In the genomic region with DNA sequence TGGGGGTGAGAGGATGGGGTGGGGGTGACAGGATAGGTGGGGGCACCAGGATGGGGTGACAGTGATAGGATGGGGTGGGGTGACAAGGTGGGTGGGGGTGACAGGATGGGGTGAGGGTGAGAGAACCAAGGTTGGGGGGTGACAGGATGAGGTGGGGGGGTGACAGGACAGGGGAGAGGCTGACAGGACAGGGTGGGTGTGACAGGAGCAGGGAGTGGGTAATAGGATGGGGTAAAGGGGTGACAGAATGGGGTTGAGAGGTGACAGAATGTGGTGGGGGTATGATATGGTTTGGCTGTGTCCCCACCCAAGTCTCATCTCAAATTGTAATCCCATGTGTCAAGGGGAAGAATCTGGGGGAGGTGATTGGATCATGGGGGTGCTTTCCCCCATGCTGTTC, we compare ENCODE assay signal across 31 cellular contexts.
"Had no signal": no experiment of that assay in that cellular context is flagged by ENCODE, and none has a peak within 500 bp of the region (broad histone marks: within the 10 kb centered on the region; RNA-seq: fewer than 3 reads in every experiment).

No MANE protein-coding gene starts in this region.

- ATAC-seq: activated CD4-positive, CD25-positive, alpha-beta regulatory T cell treated with anti-CD3 and anti-CD28 coated beads, Interleukin-2, amount 50 U/mL, for 24 hours; activated CD8-positive, alpha-beta T cell treated with anti-CD3 and anti-CD28 coated beads for 36 hours; activated T-cell treated with anti-CD3 and anti-CD28 coated beads, Interleukin-2, amount 50 U/mL, for 72 hours; activated T-helper 17 cell treated with anti-CD3 and anti-CD28 coated beads, Interleukin-2, amount 50 U/mL, for 72 hours; esophagus mucosa had no signal

- H3K9me3 ChIP-seq: colonic mucosa had no signal

- H3K4me3 Mint-ChIP-seq: activated B cell treated with CpG ODN at 0.5 μM for 24 hours; activated CD8-positive, alpha-beta T cell treated with anti-CD3 and anti-CD28 coated beads for 36 hours; activated naive CD8-positive, alpha-beta T cell; activated T-cell treated with anti-CD3 and anti-CD28 coated beads, Interleukin-2, amount 50 U/mL, for 24 hours; activated T-cell treated with anti-CD3 and anti-CD28 coated beads, Interleukin-2, amount 50 U/mL, for 72 hours; activated T-helper 17 cell treated with anti-CD3 and anti-CD28 coated beads, Interleukin-2, amount 50 U/mL, for 72 hours; endodermal cell had no signal

- H3K4me1 ChIP-seq: colonic mucosa had no signal

- FAIRE-seq: astrocyte, bronchial epithelial cell, frontal cortex, TTC549 had no signal

- H3K9me3 Mint-ChIP-seq: activated T-helper 17 cell treated with anti-CD3 and anti-CD28 coated beads, Interleukin-2, amount 50 U/mL, for 72 hours had no signal

- H3K4me1 Mint-ChIP-seq: activated T-helper 17 cell treated with anti-CD3 and anti-CD28 coated beads, Interleukin-2, amount 50 U/mL, for 72 hours; endodermal cell had no signal

- H3K27ac ChIP-seq: brain microvascular endothelial cell, colonic mucosa, WERI-Rb-1 had no signal

- H3K4me3 ChIP-seq: colonic mucosa had no signal

- H3K36me3 Mint-ChIP-seq: activated naive CD8-positive, alpha-beta T cell had no signal

- DNase-seq: activated B cell treated with CpG ODN at 0.5 μM for 24 hours; activated CD4-positive, alpha-beta T cell treated with anti-CD3 and anti-CD28 coated beads for 48 hours; activated CD4-positive, alpha-beta T cell treated with anti-CD3 and anti-CD28 coated beads, Interleukin-2, amount 50 U/mL, for 1 hour; activated CD4-positive, alpha-beta T cell treated with anti-CD3 and anti-CD28 coated beads, Interleukin-2, amount 50 U/mL, for 48 hours; activated CD8-positive, alpha-beta memory T cell treated with anti-CD3 and anti-CD28 coated beads for 24 hours; activated CD8-positive, alpha-beta memory T cell treated with anti-CD3 and anti-CD28 coated beads, Interleukin-2, amount 50 U/mL, for 48 hours; activated CD8-positive, alpha-beta T cell treated with anti-CD3 and anti-CD28 coated beads for 36 hours; activated effector memory CD4-positive, alpha-beta T cell treated with Interleukin-2 at 50 U/mL for 16 hours; activated gamma-delta T cell treated with Interleukin-2 at 50 U/mL for 16 hours; activated naive CD4-positive, alpha-beta T cell treated with anti-CD3 and anti-CD28 coated beads, Interleukin-2, amount 50 U/mL, for 16 hours; activated naive CD4-positive, alpha-beta T cell treated with Interleukin-2 at 50 U/mL for 16 hours; activated T-cell treated with anti-CD3 and anti-CD28 coated beads for 4 hours; activated T-cell treated with anti-CD3 and anti-CD28 coated beads, Interleukin-2, amount 50 U/mL, for 24 hours; activated T-cell treated with anti-CD3 and anti-CD28 coated beads, Interleukin-2, amount 50 U/mL, for 72 hours; amniotic stem cell; anterior cingulate cortex; brain microvascular endothelial cell; colonic mucosa; effector CD8-positive, alpha-beta T cell; endodermal cell; foreskin fibroblast; head of caudate nucleus; WERI-Rb-1 had no signal

- H3K36me3 ChIP-seq: brain microvascular endothelial cell, colonic mucosa, WERI-Rb-1 had no signal

- H3K27me3 ChIP-seq: brain microvascular endothelial cell, colonic mucosa had no signal

- H3K27ac Mint-ChIP-seq: activated B cell treated with CpG ODN at 0.5 μM for 24 hours; activated CD8-positive, alpha-beta T cell treated with anti-CD3 and anti-CD28 coated beads for 36 hours; activated naive CD8-positive, alpha-beta T cell; activated T-cell treated with anti-CD3 and anti-CD28 coated beads, Interleukin-2, amount 50 U/mL, for 24 hours; activated T-cell treated with anti-CD3 and anti-CD28 coated beads, Interleukin-2, amount 50 U/mL, for 72 hours; activated T-helper 17 cell treated with anti-CD3 and anti-CD28 coated beads, Interleukin-2, amount 50 U/mL, for 72 hours; endodermal cell had no signal
